In genomic region chr3:72041531-72041930, GRCh38 we compare ENCODE assay signal across 14 cellular contexts.
A peak's percentile ranks its signal among the peaks of the same experiment; 100 is the strongest.
DNase-seq lines count a peak whose midpoint lies in the region; ATAC-seq and TF ChIP-seq lines count a peak whose summit lies in the region.
"Had no signal": no experiment of that assay in that cellular context is flagged by ENCODE, and none has a peak within 500 bp of the region (broad histone marks: within the 10 kb centered on the region; RNA-seq: fewer than 3 reads in every experiment).

No MANE protein-coding gene starts in this region.

- CTCF ChIA-PET in MCF 10A (lab: Yijun Ruan, JAX) = interaction anchor here (1.0 kb wide), 1 partner anchor 11 kb away, joined by 3 read pairs; no protein-coding TSS in a partner anchor

- DNase-seq in NCI-H748 (lab: John Stamatoyannopoulos, UW; ENCODE audit: unreplicated experiment) (peak; percentile 12), NCI-H748 treated with DMSO at 0.1 percent for 48 hours (lab: John Stamatoyannopoulos, UW) (no peak), caudate nucleus (lab: John Stamatoyannopoulos, UW) (peak in 48 of 61 donors; percentile 6 to 92 (median 34)), middle frontal gyrus (ENCODE audit: extremely low spot score, low spot score) (peak; percentile 66), testis (peak; percentile 68), MCF 10A (ENCODE audit: unreplicated experiment) (no peak), coronary artery (ENCODE audit: low spot score) (no peak)
- DNase-seq: activated CD4-positive, CD25-positive, alpha-beta regulatory T cell; activated T-cell treated with anti-CD3 and anti-CD28 coated beads for 4 hours; DMS53; H7; small intestine; tibial artery had no signal

- no peak for ATAC-seq in GM21619 (IDR thresholded peaks at IDR 0.05; ENCODE audit: unreplicated experiment)

- no peak overlapping the region for H3K4me3 ChIP-seq in testis
- no peak overlapping the region for H3K4me3 ChIP-seq in coronary artery
- H3K4me3 ChIP-seq: tibial artery had no signal

- no peaks in the 10 kb centered on the region for H3K36me3 Mint-ChIP-seq in MCF 10A (ENCODE audit: insufficient read depth, unreplicated experiment)

- WGBS in testis, 2 donors = 19 to 60% methylated on average over 1 to 3 of the region's 3 CpGs

- H3K27me3 ChIP-seq in testis = no peaks in the 10 kb centered on the region
- H3K27me3 ChIP-seq: tibial artery had no signal

- POLR2A ChIA-PET in MCF 10A (lab: Yijun Ruan, JAX) = no interaction called here

- TF ChIP-seq CTCF in testis (IDR thresholded peaks at IDR 0.05) = no peak
- no peak for TF ChIP-seq CTCF in MCF 10A (IDR thresholded peaks at IDR 0.05; ENCODE audit: unreplicated experiment)
- no peak for TF ChIP-seq CTCF in coronary artery (IDR thresholded peaks at IDR 0.05)

- H3K27ac ChIP-seq in caudate nucleus (ENCODE audit: low read depth, low read length) (no peak overlapping the region), testis (no peak overlapping the region), coronary artery (no peak overlapping the region)
- H3K27ac ChIP-seq: tibial artery had no signal

- no peak for TF ChIP-seq POLR2A in testis (IDR thresholded peaks at IDR 0.05)

- no peaks in the 10 kb centered on the region for H3K4me1 ChIP-seq in testis

- H3K36me3 ChIP-seq in testis (ENCODE audit: low read depth, missing control alignments) = no peaks in the 10 kb centered on the region
- H3K36me3 ChIP-seq: tibial artery had no signal

- BruUV-seq in MCF 10A (replicated peaks; lab: Mats Ljungman, UMichigan) = no TSS peak

- H3K9me3 Mint-ChIP-seq in MCF 10A (ENCODE audit: unreplicated experiment) = peaks cover 8% of the 10 kb centered on the region

- H3K4me1 Mint-ChIP-seq in MCF 10A (ENCODE audit: insufficient read depth, unreplicated experiment) = no peaks in the 10 kb centered on the region

- intact Hi-C loops in testis (cut with DNase I; ENCODE audit: low total_unique reads) (no loop called here), MCF 10A (cut with micrococcal nuclease) (no loop called here)

- peaks cover 50% of the 10 kb centered on the region for H3K27me3 Mint-ChIP-seq in MCF 10A (ENCODE audit: insufficient read depth, unreplicated experiment)

- H3K27ac Mint-ChIP-seq in MCF 10A (ENCODE audit: low read depth, unreplicated experiment) = no peak overlapping the region

- H3K4me3 Mint-ChIP-seq in MCF 10A (ENCODE audit: unreplicated experiment) = no peak overlapping the region

- no peaks in the 10 kb centered on the region for H3K9me3 ChIP-seq in testis
- H3K9me3 ChIP-seq: tibial artery had no signal

Comparison
In these comparisons a context has a peak if more than half of its experiments do, and no peak if none do; other contexts are left out.
1. DNase-seq: peak in NCI-H748 (single experiment), caudate nucleus (48 of 61), middle frontal gyrus (single experiment) and testis (single experiment); none in NCI-H748 treated with DMSO at 0.1 percent for 48 hours (single experiment), MCF 10A (single experiment) and coronary artery (single experiment).